ENCODE assay signal across 12 cellular contexts in the genomic region with DNA sequence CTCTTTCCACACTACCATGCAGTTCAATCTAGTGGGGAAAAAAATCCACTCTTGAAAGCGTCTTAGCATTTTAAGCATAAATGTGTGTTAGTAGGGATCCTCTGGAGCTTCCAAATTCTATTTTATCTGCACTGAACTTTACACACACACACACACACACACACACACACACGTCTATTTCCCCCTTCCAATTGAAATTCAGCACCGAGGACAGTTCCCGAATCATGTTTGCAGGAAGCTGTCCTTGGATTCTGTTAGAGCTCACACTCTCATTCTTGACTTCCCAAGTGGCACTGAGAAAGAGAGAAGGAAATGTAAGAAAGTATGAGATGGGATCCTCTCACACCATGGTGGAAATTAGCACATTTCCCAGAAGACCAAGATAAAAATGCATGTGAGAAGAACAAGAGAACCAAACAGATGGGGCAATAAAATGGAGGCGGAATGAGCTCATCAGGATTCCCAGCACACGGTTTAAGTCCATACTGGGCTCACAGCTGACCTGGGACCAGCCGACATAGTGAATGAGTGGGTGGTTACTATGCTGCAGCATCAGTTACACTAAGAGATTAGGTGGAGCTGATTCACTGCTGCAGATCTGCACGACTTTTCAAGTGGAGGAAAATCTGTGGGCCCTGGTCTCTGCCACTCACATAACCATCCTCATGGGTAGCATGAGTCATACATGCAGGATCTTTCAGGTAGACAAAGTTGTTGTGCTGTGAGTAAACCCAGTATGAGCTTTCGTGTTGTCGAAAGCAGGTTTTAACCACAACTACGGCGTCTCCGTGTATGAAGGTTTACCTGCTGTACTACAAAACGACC. TPM values are rescaled to one million over a fixed set of nuclear protein-coding genes. Genes with fewer than 3 reads are reported as not detected.
DNase-seq lines count a peak whose midpoint lies in the region; ATAC-seq and TF ChIP-seq lines count a peak whose summit lies in the region.
"Had no signal": no experiment of that assay in that cellular context is flagged by ENCODE, and none has a peak within 500 bp of the region (broad histone marks: within the 10 kb centered on the region; RNA-seq: fewer than 3 reads in every experiment).

No MANE protein-coding gene starts in this region.

- peaks cover 66% of the 10 kb centered on the region for H3K27me3 ChIP-seq in cardiac muscle cell
- H3K27me3 ChIP-seq in right atrium auricular region: peaks cover 0 to 19% of the 10 kb centered on the region in 2 donors
- no peaks in the 10 kb centered on the region for H3K27me3 ChIP-seq in SJCRH30

- H3K4me1 ChIP-seq in cardiac muscle cell (ENCODE audit: low read depth): no peaks in the 10 kb centered on the region
- peaks cover 0 to 17% of the 10 kb centered on the region in 2 donors for H3K4me1 ChIP-seq in right atrium auricular region
- no peaks in the 10 kb centered on the region for H3K4me1 ChIP-seq in SJCRH30

- TF ChIP-seq CTCF in cardiac muscle cell (IDR thresholded peaks at IDR 0.05; ENCODE audit: low read depth, low read length) (no peak), right atrium auricular region (IDR thresholded peaks at IDR 0.05) (no peak)

- H3K4me3 ChIP-seq in cardiac muscle cell (no peak overlapping the region), right atrium auricular region (no peak overlapping the region), SJCRH30 (no peak overlapping the region)
- H3K4me3 ChIP-seq: PC-9 had no signal

- no peaks in the 10 kb centered on the region for H3K36me3 ChIP-seq in cardiac muscle cell
- H3K36me3 ChIP-seq in right atrium auricular region: no peaks in the 10 kb centered on the region
- H3K36me3 ChIP-seq in SJCRH30: no peaks in the 10 kb centered on the region

- H3K27ac ChIP-seq in cardiac muscle cell (no peak overlapping the region), right atrium auricular region (no peak overlapping the region), SJCRH30 (no peak overlapping the region)
- H3K27ac ChIP-seq: PC-9 had no signal

- no peak for ATAC-seq in GM21737 (IDR thresholded peaks at IDR 0.05; ENCODE audit: unreplicated experiment)
- ATAC-seq: left lobe of liver had no signal

- peak; percentile 40 to 76 for DNase-seq in cardiac muscle cell (ENCODE audit: low read depth in 1 of 2, low spot score in 1 of 2)
- DNase-seq in right atrium auricular region (ENCODE audit: low spot score): no peak
- peak; percentile 31 to 70 for DNase-seq in SJCRH30
- DNase-seq in fibroblast of peridontal ligament (ENCODE audit: extremely low read depth): peak; percentile 9
- peak; percentile 66 for DNase-seq in superior temporal gyrus (ENCODE audit: extremely low spot score)
- no peak for DNase-seq in NCI-H146 (lab: John Stamatoyannopoulos, UW)
- DNase-seq in activated effector memory CD4-positive, alpha-beta T cell treated with anti-CD3 and anti-CD28 coated beads, Interleukin-2, amount 50 U/mL, for 16 hours: no peak
- DNase-seq: activated CD4-positive, CD25-positive, alpha-beta regulatory T cell treated with anti-CD3 and anti-CD28 coated beads, Interleukin-2, amount 50 U/mL, for 72 hours; MV-4-11 had no signal

- H3K9me3 ChIP-seq in cardiac muscle cell (ENCODE audit: low read depth) (no peaks in the 10 kb centered on the region), right atrium auricular region (no peaks in the 10 kb centered on the region), SJCRH30 (replicated peaks) (0 out of 2 replicates have a peak, but pooled peaks cover 2% of the 10 kb centered on the region)

RNA-seq across cellular contexts. Expression of a gene that starts 3.3 kb away (rescaled TPM):
- total RNA-seq in cardiac muscle cell: not detected in 2 replicates
- polyA plus RNA-seq in cardiac muscle cell: 0.10 TPM in 1 of 2 replicates, not detected in the other
- total RNA-seq in right atrium auricular region: 1 to 10 TPM; 3.8 to 6.7 TPM
- not detected in 2 replicates for total RNA-seq in SJCRH30 (2014; rRNA removed; shearing (Covaris generic))
- total RNA-seq: PC-9 had no signal

Comparison
In these comparisons a context has a peak if more than half of its experiments do, and no peak if none do; other contexts are left out.
1. DNase-seq: peak in cardiac muscle cell (2 of 2), SJCRH30 (2 of 2), fibroblast of peridontal ligament (single experiment) and superior temporal gyrus (single experiment); none in right atrium auricular region (single experiment), NCI-H146 (single experiment) and activated effector memory CD4-positive, alpha-beta T cell treated with anti-CD3 and anti-CD28 coated beads, Interleukin-2, amount 50 U/mL, for 16 hours (single experiment).